In the genomic region with DNA sequence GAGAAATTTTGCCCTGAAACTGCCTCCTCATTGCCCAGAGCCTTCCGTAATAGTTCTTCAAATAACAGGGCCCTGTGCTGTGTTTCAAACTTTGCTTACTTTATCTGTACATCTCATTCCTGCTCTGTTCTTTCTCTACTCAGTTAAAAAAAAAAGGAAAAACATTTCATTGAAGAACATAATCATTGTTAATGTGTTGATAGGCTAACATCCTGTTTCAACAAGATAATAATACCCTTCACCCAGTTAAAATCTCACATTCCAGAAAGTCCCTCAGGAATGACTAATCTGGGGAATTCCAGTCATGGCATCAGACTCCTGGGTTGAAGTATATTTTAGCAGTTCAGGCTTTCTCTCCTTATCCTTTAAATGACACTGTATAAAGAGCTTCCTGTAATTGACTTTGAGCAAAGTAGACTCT, we compare ENCODE assay signal across 9 cellular contexts. TPM values are rescaled to one million over a fixed set of nuclear protein-coding genes. Genes with fewer than 3 reads are reported as not detected.
DNase-seq lines count a peak whose midpoint lies in the region; ATAC-seq and TF ChIP-seq lines count a peak whose summit lies in the region.
"Had no signal": no experiment of that assay in that cellular context is flagged by ENCODE, and none has a peak within 500 bp of the region (broad histone marks: within the 10 kb centered on the region; RNA-seq: fewer than 3 reads in every experiment).

No MANE protein-coding gene starts in this region.

- CTCF ChIA-PET in MCF 10A (lab: Yijun Ruan, JAX), result no interaction called here
- CTCF ChIA-PET in activated CD8-positive, alpha-beta memory T cell treated with anti-CD3 and anti-CD28 coated beads, Interleukin-2, amount 10 ng/mL, durations not matched to agents 7 days and 5 days (lab: Charles Lee), result no interaction called here

- H3K27me3 Mint-ChIP-seq in MCF 10A (ENCODE audit: insufficient read depth, unreplicated experiment), result no peaks in the 10 kb centered on the region
- peaks cover 13% of the 10 kb centered on the region for H3K27me3 Mint-ChIP-seq in activated CD8-positive, alpha-beta memory T cell treated with anti-CD3 and anti-CD28 coated beads, Interleukin-2, amount 10 ng/mL, durations not matched to agents 7 days and 5 days

- ATAC-seq in heart left ventricle (peak in 3 of 4 donors; percentile 59 to 70 (median 64)), HG03457 (IDR thresholded peaks at IDR 0.05; ENCODE audit: unreplicated experiment) (no peak)
- no peak for ATAC-seq in activated CD8-positive, alpha-beta memory T cell treated with anti-CD3 and anti-CD28 coated beads, Interleukin-2, amount 10 ng/mL, durations not matched to agents 7 days and 5 days

- no TSS peak for BruUV-seq in MCF 10A (replicated peaks; lab: Mats Ljungman, UMichigan)

- H3K4me1 ChIP-seq in heart left ventricle, result peaks cover 0 to 35% (median 14%) of the 10 kb centered on the region in 12 donors
- peaks cover 2 to 18% of the 10 kb centered on the region in 2 donors for H3K4me1 ChIP-seq in right atrium auricular region
- H3K4me1 ChIP-seq in vagina, result peaks cover 29% of the 10 kb centered on the region

- peak overlapping the region in 6 of 12 donors; percentile 5 to 70 (median 46) for H3K27ac ChIP-seq in heart left ventricle
- H3K27ac ChIP-seq in right atrium auricular region, result peak overlapping the region in 1 of 2 donors; percentile 57
- H3K27ac ChIP-seq in vagina, result peak overlapping the region; percentile 57

- WGBS in heart left ventricle, 4 donors, result 40 to 71% (median 43%) methylated on average over 1 of the region's 1 CpG

- no peaks in the 10 kb centered on the region for H3K9me3 ChIP-seq in heart left ventricle
- H3K9me3 ChIP-seq in right atrium auricular region, result no peaks in the 10 kb centered on the region
- no peaks in the 10 kb centered on the region for H3K9me3 ChIP-seq in vagina

- no peaks in the 10 kb centered on the region for H3K4me1 Mint-ChIP-seq in MCF 10A (ENCODE audit: insufficient read depth, unreplicated experiment)
- no peaks in the 10 kb centered on the region for H3K4me1 Mint-ChIP-seq in activated CD8-positive, alpha-beta memory T cell treated with anti-CD3 and anti-CD28 coated beads, Interleukin-2, amount 10 ng/mL, durations not matched to agents 7 days and 5 days
- H3K4me1 Mint-ChIP-seq: naive B cell had no signal

- TF ChIP-seq POLR2A in heart left ventricle (IDR thresholded peaks at IDR 0.05) (no peak), vagina (IDR thresholded peaks at IDR 0.05) (no peak)

- no peak for TF ChIP-seq CTCF in heart left ventricle (IDR thresholded peaks at IDR 0.05)
- no peak for TF ChIP-seq CTCF in right atrium auricular region (IDR thresholded peaks at IDR 0.05)
- TF ChIP-seq CTCF in MCF 10A (IDR thresholded peaks at IDR 0.05; ENCODE audit: unreplicated experiment), result no peak
- no peak for TF ChIP-seq CTCF in vagina (IDR thresholded peaks at IDR 0.05)

- H3K36me3 Mint-ChIP-seq in MCF 10A (ENCODE audit: insufficient read depth, unreplicated experiment), result no peaks in the 10 kb centered on the region
- no peaks in the 10 kb centered on the region for H3K36me3 Mint-ChIP-seq in activated CD8-positive, alpha-beta memory T cell treated with anti-CD3 and anti-CD28 coated beads, Interleukin-2, amount 10 ng/mL, durations not matched to agents 7 days and 5 days
- H3K36me3 Mint-ChIP-seq: naive B cell had no signal

- H3K27ac Mint-ChIP-seq in MCF 10A (ENCODE audit: low read depth, unreplicated experiment), result no peak overlapping the region
- H3K27ac Mint-ChIP-seq in activated CD8-positive, alpha-beta memory T cell treated with anti-CD3 and anti-CD28 coated beads, Interleukin-2, amount 10 ng/mL, durations not matched to agents 7 days and 5 days, result no peak overlapping the region
- H3K27ac Mint-ChIP-seq: naive B cell had no signal

- in situ Hi-C loops in KBM-7 (cut with MboI; ENCODE audit: low pct_unique_long_range_greater_than_20kb, low sequenced_read_pairs), result no loop called here

- intact Hi-C loops in heart left ventricle (cut with DNase I), result no loop called here
- intact Hi-C loops in MCF 10A (cut with micrococcal nuclease), result loop anchor here (1.0 to 5.0 kb wide), 2 partner anchors 33 to 46 kb away; partner anchors contain the start of gene ITGAV
- intact Hi-C loops in vagina (cut with DNase I), result no loop called here

- no peak overlapping the region for H3K4me3 ChIP-seq in heart left ventricle
- no peak overlapping the region for H3K4me3 ChIP-seq in right atrium auricular region
- no peak overlapping the region for H3K4me3 ChIP-seq in vagina

- DNase-seq in heart left ventricle, result no peak
- no peak for DNase-seq in right atrium auricular region (ENCODE audit: low spot score)
- DNase-seq in MCF 10A (ENCODE audit: unreplicated experiment), result peak; percentile 86
- peak; percentile 31 for DNase-seq in left kidney (ENCODE audit: low read depth, low spot score)
- no peak for DNase-seq in vagina (ENCODE audit: extremely low spot score in 2 of 2)
- DNase-seq in activated CD8-positive, alpha-beta memory T cell treated with anti-CD3 and anti-CD28 coated beads, Interleukin-2, amount 10 ng/mL, durations not matched to agents 7 days and 5 days, result no peak
- no peak for DNase-seq in KBM-7
- DNase-seq: naive B cell had no signal

- H3K27me3 ChIP-seq in heart left ventricle, result no peaks in the 10 kb centered on the region
- no peaks in the 10 kb centered on the region for H3K27me3 ChIP-seq in right atrium auricular region
- no peaks in the 10 kb centered on the region for H3K27me3 ChIP-seq in vagina

- H3K4me3 Mint-ChIP-seq in MCF 10A (ENCODE audit: unreplicated experiment), result peak overlapping the region; percentile 47
- no peak overlapping the region for H3K4me3 Mint-ChIP-seq in activated CD8-positive, alpha-beta memory T cell treated with anti-CD3 and anti-CD28 coated beads, Interleukin-2, amount 10 ng/mL, durations not matched to agents 7 days and 5 days
- H3K4me3 Mint-ChIP-seq: naive B cell had no signal

- H3K36me3 ChIP-seq in heart left ventricle (no peaks in the 10 kb centered on the region), right atrium auricular region (no peaks in the 10 kb centered on the region), vagina (no peaks in the 10 kb centered on the region)

- no peaks in the 10 kb centered on the region for H3K9me3 Mint-ChIP-seq in MCF 10A (ENCODE audit: unreplicated experiment)
- no peaks in the 10 kb centered on the region for H3K9me3 Mint-ChIP-seq in activated CD8-positive, alpha-beta memory T cell treated with anti-CD3 and anti-CD28 coated beads, Interleukin-2, amount 10 ng/mL, durations not matched to agents 7 days and 5 days (ENCODE audit: low read depth)
- H3K9me3 Mint-ChIP-seq: naive B cell had no signal

- POLR2A ChIA-PET in MCF 10A (lab: Yijun Ruan, JAX), result interaction anchor here (0.5 to 2.3 kb wide), 9 partner anchors 11 to 1181 kb away, joined by 3 to 23 read pairs (median 3); partner anchors contain the start of genes ITGAV and ZC3H15

RNA-seq across cellular contexts. Expression of gene ITGAV, which starts 45.6 kb away (rescaled TPM):
- 100 to 1,000 TPM; 133 to 358 (median 235) TPM for total RNA-seq in heart left ventricle
- 100 to 1,000 TPM in 1 of 2 donors, 10 to 100 TPM in 1; 22.5 to 107 TPM for polyA plus RNA-seq in heart left ventricle
- 100 to 1,000 TPM in 1 of 2 donors, 10 to 100 TPM in 1; 79.8 to 152 TPM for total RNA-seq in right atrium auricular region
- total RNA-seq in MCF 10A (2022), result 56.1 TPM in 2 replicates
- 55.0 TPM for total RNA-seq in vagina
- 10 to 100 TPM; 10.5 to 13.6 TPM for total RNA-seq in activated CD8-positive, alpha-beta memory T cell treated with anti-CD3 and anti-CD28 coated beads, Interleukin-2, amount 10 ng/mL, durations not matched to agents 7 days and 5 days

RNA-seq across cellular contexts. Expression of gene ZC3H15, which starts 58.2 kb away (rescaled TPM):
- total RNA-seq in heart left ventricle (10 to 100 TPM; 28.8 to 37.2 (median 30.5) TPM), right atrium auricular region (10 to 100 TPM; 38.3 to 41.6 TPM), MCF 10A (2022) (75.8 and 98.8 TPM in 2 replicates), vagina (59.9 TPM)
- 10 to 100 TPM; 35.2 to 50.6 TPM for polyA plus RNA-seq in heart left ventricle
- 10 to 100 TPM; 67.3 to 87.2 TPM for total RNA-seq in activated CD8-positive, alpha-beta memory T cell treated with anti-CD3 and anti-CD28 coated beads, Interleukin-2, amount 10 ng/mL, durations not matched to agents 7 days and 5 days

Comparison
In these comparisons a context has a peak if more than half of its experiments do, and no peak if none do; other contexts are left out.
1. ATAC-seq: peak in heart left ventricle (3 of 4); none in activated CD8-positive, alpha-beta memory T cell treated with anti-CD3 and anti-CD28 coated beads, Interleukin-2, amount 10 ng/mL, durations not matched to agents 7 days and 5 days (single experiment) and HG03457 (single experiment).
2. DNase-seq: peak in MCF 10A (single experiment) and left kidney (single experiment); none in heart left ventricle (0 of 5), right atrium auricular region (single experiment), vagina (0 of 2), activated CD8-positive, alpha-beta memory T cell treated with anti-CD3 and anti-CD28 coated beads, Interleukin-2, amount 10 ng/mL, durations not matched to agents 7 days and 5 days (single experiment) and KBM-7 (single experiment).